1 cellular context compared by ENCODE assay signal in genomic region chr4:171785392-171785791, GRCh38.
TF ChIP-seq lines count a peak whose summit lies in the region.

No MANE protein-coding gene starts in this region.

TF ChIP-seq in HCT116, 20 proteins besides CTCF, POLR2A, EP300 and RAD21 (continued from another document):
- TF ChIP-seq, protein P1, sequence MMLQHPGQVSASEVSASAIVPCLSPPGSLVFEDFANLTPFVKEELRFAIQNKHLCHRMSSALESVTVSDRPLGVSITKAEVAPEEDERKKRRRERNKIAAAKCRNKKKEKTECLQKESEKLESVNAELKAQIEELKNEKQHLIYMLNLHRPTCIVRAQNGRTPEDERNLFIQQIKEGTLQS (IDR thresholded peaks at IDR 0.05) = no peak
- TF ChIP-seq TCF7L2 (IDR thresholded peaks at IDR 0.05; ENCODE audit: borderline replicate concordance, extremely low read depth, insufficient read depth, insufficient read length) = no peak
- TF ChIP-seq ELF1 (IDR thresholded peaks at IDR 0.05; ENCODE audit: borderline replicate concordance, low read depth) = no peak
- no peak for TF ChIP-seq CBX3 (IDR thresholded peaks at IDR 0.05; ENCODE audit: low read depth)
